8 cellular contexts compared by ENCODE assay signal in genomic region chr19:39531834-39532232, GRCh38. TPM values are rescaled to one million over a fixed set of nuclear protein-coding genes. Genes with fewer than 3 reads are reported as not detected.
DNase-seq lines count a peak whose midpoint lies in the region; ATAC-seq and TF ChIP-seq lines count a peak whose summit lies in the region.

No MANE protein-coding gene starts in this region.

- H3K4me3 ChIP-seq in HFF-Myc (replicated peaks; ENCODE audit: low read depth, low read length): peak overlapping the region; percentile 97
- peak overlapping the region; percentile 82; the same call in 1 of the 2 replicates for H3K4me3 ChIP-seq in iPS DF 6.9 (ENCODE audit: low read length)
- H3K4me3 ChIP-seq in spleen: peak overlapping the region; percentile 56 to 92 (median 80)

- peak overlapping the region; percentile 95 for H3K4me3 Mint-ChIP-seq in activated B cell treated with CpG ODN at 0.5 μM for 24 hours

- intact Hi-C loops in activated B cell treated with CpG ODN at 0.5 μM for 24 hours (cut with micrococcal nuclease): loop anchor here (1.0 to 5.0 kb wide), 9 partner anchors 8 to 422 kb away; partner anchors contain the start of genes EID2, PLEKHG2 and SAMD4B
- intact Hi-C loops in spleen (cut with DNase I; ENCODE audit: low total_unique reads): loop anchor here (5.0 to 10.0 kb wide), 3 partner anchors 50 to 407 kb away; partner anchors contain the start of genes PAK4, SUPT5H and TIMM50

- H3K27ac ChIP-seq in iPS DF 6.9 (ENCODE audit: low read length) (no peak overlapping the region), spleen (peak overlapping the region in 7 of 8 donors; percentile 65 to 90 (median 86))

- H3K27me3 Mint-ChIP-seq in activated B cell treated with CpG ODN at 0.5 μM for 24 hours: no peaks in the 10 kb centered on the region

- no peak for TF ChIP-seq POLR2A in spleen (IDR thresholded peaks at IDR 0.05)

- H3K27me3 ChIP-seq in iPS DF 6.9 (ENCODE audit: control insufficient read depth, insufficient read depth, low read length) (no peaks in the 10 kb centered on the region), spleen (replicated peaks in 1 of 7) (no peaks in the 10 kb centered on the region)

- no CpG with 5 or more reads among the region's 14 CpGs for WGBS in iPS DF 6.9 (ENCODE audit: insufficient coverage, insufficient read length)
- 40 to 55% (median 49%) methylated on average over 14 of the region's 14 CpGs for WGBS in spleen, 5 donors

- no peaks in the 10 kb centered on the region for H3K9me3 Mint-ChIP-seq in activated B cell treated with CpG ODN at 0.5 μM for 24 hours

- H3K36me3 ChIP-seq in iPS DF 6.9 (ENCODE audit: control insufficient read depth, insufficient read depth, low read length) (no peaks in the 10 kb centered on the region), spleen (peaks cover 0 to 7% (median 0%) of the 10 kb centered on the region in 6 donors)

- POLR2A ChIA-PET in activated B cell treated with CpG ODN at 0.5 μM for 24 hours (lab: Charles Lee): interaction anchor here (0.5 to 2.1 kb wide), 7 partner anchors 58 to 134 kb away, joined by 3 to 17 read pairs (median 4); partner anchors contain the start of genes PLEKHG2, RPS16 and SUPT5H

- no peaks in the 10 kb centered on the region for H3K4me1 ChIP-seq in iPS DF 6.9 (ENCODE audit: control insufficient read depth, insufficient read depth, low read length)
- H3K4me1 ChIP-seq in spleen: peaks cover 5 to 39% (median 23%) of the 10 kb centered on the region in 6 donors

- peaks cover 10% of the 10 kb centered on the region for H3K36me3 Mint-ChIP-seq in activated B cell treated with CpG ODN at 0.5 μM for 24 hours (ENCODE audit: low read depth)

- peak overlapping the region; percentile 35 for H3K27ac Mint-ChIP-seq in activated B cell treated with CpG ODN at 0.5 μM for 24 hours

- no peak for TF ChIP-seq CTCF in HFF-Myc (IDR thresholded peaks at IDR 0.05; ENCODE audit: low read depth, low read length, missing control alignments)
- no peak for TF ChIP-seq CTCF in activated B cell treated with CpG ODN at 0.5 μM for 24 hours (IDR thresholded peaks at IDR 0.05)
- no peak for TF ChIP-seq CTCF in spleen (IDR thresholded peaks at IDR 0.05 in 8 of 11, conservative IDR thresholded peaks at IDR 0.05 in 3 of 11)

- peaks cover 17% of the 10 kb centered on the region for H3K4me1 Mint-ChIP-seq in activated B cell treated with CpG ODN at 0.5 μM for 24 hours

- no peaks in the 10 kb centered on the region for H3K9me3 ChIP-seq in iPS DF 6.9 (ENCODE audit: control insufficient read depth, insufficient read depth, low read length)
- H3K9me3 ChIP-seq in spleen: no peaks in the 10 kb centered on the region

- DNase-seq in HFF-Myc (ENCODE audit: extremely low read depth, low read depth) (no peak), activated B cell treated with CpG ODN at 0.5 μM for 24 hours (no peak), iPS DF 6.9 (ENCODE audit: low read depth, low spot score) (no peak), spleen (no peak), NCI-H1092 treated with DMSO at 0.1 percent for 48 hours (lab: John Stamatoyannopoulos, UW) (no peak), left lobe of liver (ENCODE audit: low spot score) (no peak), DMS53 treated with DMSO at 0.1 percent for 48 hours (lab: John Stamatoyannopoulos, UW; ENCODE audit: unreplicated experiment) (no peak), NCI-H2029 treated with DMSO at 0.1 percent for 48 hours (lab: John Stamatoyannopoulos, UW) (no peak)

- ATAC-seq in activated B cell treated with CpG ODN at 0.5 μM for 24 hours (ENCODE audit: low read depth) (no peak), left lobe of liver (no peak)

- CTCF ChIA-PET in activated B cell treated with CpG ODN at 0.5 μM for 24 hours (lab: Charles Lee): interaction anchor here (0.8 to 3.8 kb wide), 8 partner anchors 33 to 409 kb away, joined by 3 to 20 read pairs (median 4); partner anchors contain the start of genes DLL3 and RPS16

RNA-seq across cellular contexts. Expression of gene EID2B, which starts 0.8 kb away (rescaled TPM):
- total RNA-seq in activated B cell treated with CpG ODN at 0.5 μM for 24 hours (3.3 and 4.0 TPM in 2 replicates), spleen (1 to 10 TPM; 2.0 to 5.3 (median 4.5) TPM), left lobe of liver (0.43 TPM)
- 1 to 10 TPM; 4.6 to 5.7 (median 5.4) TPM for polyA plus RNA-seq in spleen

RNA-seq across cellular contexts. Expression of gene EID2, which starts 8.1 kb away (rescaled TPM):
- total RNA-seq in activated B cell treated with CpG ODN at 0.5 μM for 24 hours (11.4 and 11.5 TPM in 2 replicates), spleen (10 to 100 TPM in 5 of 7 donors, 1 to 10 TPM in 2; 7.9 to 17.4 (median 12.7) TPM), left lobe of liver (6.6 TPM)
- polyA plus RNA-seq in spleen: 10 to 100 TPM; 15.5 to 17.7 (median 17.2) TPM

RNA-seq across cellular contexts. Expression of gene SELENOV, which starts 16.9 kb away (rescaled TPM):
- total RNA-seq in activated B cell treated with CpG ODN at 0.5 μM for 24 hours (not detected in 2 replicates), spleen (not detected), left lobe of liver (not detected)
- polyA plus RNA-seq in spleen: not detected

RNA-seq across cellular contexts. Expression of gene DLL3, which starts 33.1 kb away (rescaled TPM):
- total RNA-seq in activated B cell treated with CpG ODN at 0.5 μM for 24 hours (0.53 and 0.73 TPM in 2 replicates), spleen (under 1 TPM in 2 of 7 donors, not detected in 5; 0.16 to 0.27 TPM), left lobe of liver (not detected)
- under 1 TPM; 0.52 to 0.68 (median 0.58) TPM for polyA plus RNA-seq in spleen

RNA-seq across cellular contexts. Expression of gene TIMM50, which starts 51.2 kb away (rescaled TPM):
- total RNA-seq in activated B cell treated with CpG ODN at 0.5 μM for 24 hours (63.8 and 68.9 TPM in 2 replicates), spleen (10 to 100 TPM; 30.3 to 51.5 (median 41.8) TPM), left lobe of liver (31.7 TPM)
- polyA plus RNA-seq in spleen: 10 to 100 TPM; 36.2 to 46.0 (median 40.7) TPM
